Comparison of ENCODE assay signal across 17 cellular contexts in the genomic region with DNA sequence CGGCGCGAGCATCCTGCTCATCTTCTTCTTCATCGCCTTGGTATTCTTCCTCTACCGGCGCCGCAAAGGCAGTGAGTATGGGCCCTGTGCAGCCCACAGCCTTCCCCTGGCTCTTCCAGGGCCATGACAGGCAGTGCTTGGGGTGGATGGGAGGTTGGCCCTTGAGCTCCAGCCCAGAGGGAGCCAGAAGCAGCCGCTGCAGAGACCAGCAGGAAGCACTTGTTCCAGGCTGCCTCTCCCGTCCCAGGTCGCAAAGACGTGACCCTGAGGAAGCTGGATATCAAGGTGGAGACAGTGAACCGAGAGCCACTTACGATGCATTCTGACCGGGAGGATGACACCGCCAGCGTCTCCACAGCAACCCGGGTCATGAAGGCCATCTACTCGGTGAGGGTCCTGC.
DNase-seq lines count a peak whose midpoint lies in the region; ATAC-seq and TF ChIP-seq lines count a peak whose summit lies in the region.
"Had no signal": no experiment of that assay in that cellular context is flagged by ENCODE, and none has a peak within 500 bp of the region (broad histone marks: within the 10 kb centered on the region; RNA-seq: fewer than 3 reads in every experiment).

No MANE protein-coding gene starts in this region.

- H3K9me3 Mint-ChIP-seq in MCF 10A (ENCODE audit: unreplicated experiment) (no peaks in the 10 kb centered on the region), nephron progenitor cell (no peaks in the 10 kb centered on the region)
- H3K9me3 Mint-ChIP-seq in natural killer cell treated with Interleukin-12 subunit alpha and Interleukin-12 subunit beta and Interleukin-15 and Interleukin-18, amount 100 ng/mL, for 72 hours: no peaks in the 10 kb centered on the region
- H3K9me3 Mint-ChIP-seq: CD8-positive, alpha-beta T cell; GM23338; IgD-negative memory B cell had no signal

- no peak for ATAC-seq in natural killer cell treated with Interleukin-12 subunit alpha and Interleukin-12 subunit beta and Interleukin-15 and Interleukin-18, amount 100 ng/mL, for 72 hours
- ATAC-seq: CD8-positive, alpha-beta T cell; GM23338 had no signal

- in situ Hi-C loops in mammary epithelial cell (cut with MboI; ENCODE audit: low sequenced_read_pairs in 2 of 2): no loop called here

- no peaks in the 10 kb centered on the region for H3K27me3 ChIP-seq in mammary epithelial cell (ENCODE audit: insufficient read depth, low read length)
- peaks cover 0 to 8% (median 0%) of the 10 kb centered on the region in 7 donors for H3K27me3 ChIP-seq in spleen (replicated peaks in 1 of 7)
- no peaks in the 10 kb centered on the region for H3K27me3 ChIP-seq in prostate gland (replicated peaks; ENCODE audit: insufficient read depth)
- H3K27me3 ChIP-seq: BLaER1 treated with 17β-estradiol and CSF1 and Interleukin-3, amounts not matched to agents 10 nM and 100 nM had no signal

- DNase-seq in MCF 10A (ENCODE audit: unreplicated experiment) (no peak), mammary epithelial cell (no peak), nephron progenitor cell (no peak), spleen (peak; percentile 53), DMS79 (lab: John Stamatoyannopoulos, UW) (no peak), prostate gland (ENCODE audit: low spot score) (no peak)
- no peak for DNase-seq in natural killer cell treated with Interleukin-12 subunit alpha and Interleukin-12 subunit beta and Interleukin-15 and Interleukin-18, amount 100 ng/mL, for 72 hours (ENCODE audit: low spot score)
- DNase-seq: 8988T; Calu3; CD8-positive, alpha-beta T cell; DMS53; HCEC 1CT had no signal

- H4K20me1 ChIP-seq in mammary epithelial cell (ENCODE audit: insufficient read depth, low read length): no peaks in the 10 kb centered on the region

- CTCF ChIA-PET in MCF 10A (lab: Yijun Ruan, JAX) (interaction anchor here (0.6 to 28.3 kb wide), 12 partner anchors 9 to 721 kb away, joined by 3 to 628 read pairs (median 4); a partner anchor contains a TSS), mammary epithelial cell (lab: Charles Lee; ENCODE audit: low non-redundant PET) (no interaction called here)

- H3K4me2 ChIP-seq in mammary epithelial cell (ENCODE audit: insufficient read depth, low read depth, low read length): no peak overlapping the region
- H3K4me2 ChIP-seq: BLaER1 treated with 17β-estradiol and CSF1 and Interleukin-3, amounts not matched to agents 10 nM and 100 nM; GM23338 had no signal

- no peaks in the 10 kb centered on the region for H3K27me3 Mint-ChIP-seq in MCF 10A (ENCODE audit: insufficient read depth, unreplicated experiment)
- peaks cover 2% of the 10 kb centered on the region for H3K27me3 Mint-ChIP-seq in nephron progenitor cell (ENCODE audit: low read depth, poor library complexity)
- peaks cover 4 to 6% of the 10 kb centered on the region in 2 donors for H3K27me3 Mint-ChIP-seq in natural killer cell treated with Interleukin-12 subunit alpha and Interleukin-12 subunit beta and Interleukin-15 and Interleukin-18, amount 100 ng/mL, for 72 hours

- no peak for TF ChIP-seq CTCF in MCF 10A (IDR thresholded peaks at IDR 0.05; ENCODE audit: unreplicated experiment)
- no peak for TF ChIP-seq CTCF in mammary epithelial cell (conservative IDR thresholded peaks at IDR 0.05 in 1 of 2, IDR thresholded peaks at IDR 0.05 in 1 of 2; ENCODE audit: extremely low read depth in 1 of 2, insufficient read depth in 1 of 2, low read depth in 1 of 2, low read length in 2 of 2)
- no peak for TF ChIP-seq CTCF in nephron progenitor cell (IDR thresholded peaks at IDR 0.05)
- no peak for TF ChIP-seq CTCF in spleen (IDR thresholded peaks at IDR 0.05 in 8 of 11, conservative IDR thresholded peaks at IDR 0.05 in 3 of 11)
- no peak for TF ChIP-seq CTCF in prostate gland (IDR thresholded peaks at IDR 0.05)

- H3K9me3 ChIP-seq in mammary epithelial cell (replicated peaks; ENCODE audit: insufficient read depth, low read length) (no peaks in the 10 kb centered on the region), spleen (no peaks in the 10 kb centered on the region), prostate gland (no peaks in the 10 kb centered on the region)
- H3K9me3 ChIP-seq: BLaER1 treated with 17β-estradiol and CSF1 and Interleukin-3, amounts not matched to agents 10 nM and 100 nM had no signal

- no peak overlapping the region for H3K27ac ChIP-seq in mammary epithelial cell (ENCODE audit: insufficient read depth, low read depth, low read length)
- no peak overlapping the region for H3K27ac ChIP-seq in spleen
- H3K27ac ChIP-seq in prostate gland: no peak overlapping the region
- H3K27ac ChIP-seq: BLaER1 treated with 17β-estradiol and CSF1 and Interleukin-3, amounts not matched to agents 10 nM and 100 nM; HL-60 had no signal

- no peak overlapping the region for H3K9ac ChIP-seq in mammary epithelial cell (ENCODE audit: insufficient read depth, low read length)
- H3K9ac ChIP-seq: BLaER1 treated with 17β-estradiol and CSF1 and Interleukin-3, amounts not matched to agents 10 nM and 100 nM had no signal

- no peaks in the 10 kb centered on the region for H3K79me2 ChIP-seq in mammary epithelial cell (ENCODE audit: insufficient read depth, low read length)

- WGBS in mammary epithelial cell (ENCODE audit: low coverage, missing lambda C conversion rate): 97% methylated on average over 17 of the region's 18 CpGs
- 82 to 89% (median 86%) methylated on average over 14 to 18 of the region's 18 CpGs for WGBS in spleen, 5 donors
- WGBS in prostate gland: 90% methylated on average over 18 of the region's 18 CpGs

- TF ChIP-seq POLR2A in spleen (IDR thresholded peaks at IDR 0.05) (no peak), prostate gland (IDR thresholded peaks at IDR 0.05) (no peak)

- dilution Hi-C loops in mammary epithelial cell (cut with HindIII; ENCODE audit: low sequenced_read_pairs): no loop called here

- H3K4me3 Mint-ChIP-seq in MCF 10A (ENCODE audit: unreplicated experiment): no peak overlapping the region
- no peak overlapping the region for H3K4me3 Mint-ChIP-seq in nephron progenitor cell
- H3K4me3 Mint-ChIP-seq in natural killer cell treated with Interleukin-12 subunit alpha and Interleukin-12 subunit beta and Interleukin-15 and Interleukin-18, amount 100 ng/mL, for 72 hours: no peak overlapping the region
- H3K4me3 Mint-ChIP-seq: B cell; CD8-positive, alpha-beta T cell; GM23338; IgD-negative memory B cell had no signal

- POLR2A ChIA-PET in MCF 10A (lab: Yijun Ruan, JAX): interaction anchor here (0.9 to 1.1 kb wide), 2 partner anchors 101 to 102 kb away, joined by 3 to 4 read pairs; no protein-coding TSS in a partner anchor

- no peak overlapping the region for H2AFZ ChIP-seq in mammary epithelial cell (ENCODE audit: low read depth, low read length)
- H2AFZ ChIP-seq: GM23338 had no signal

- H3K4me3 ChIP-seq in mammary epithelial cell (replicated peaks in 1 of 3; ENCODE audit: insufficient read depth in 1 of 3, low read depth in 2 of 3, low read length in 3 of 3): no peak overlapping the region
- H3K4me3 ChIP-seq in spleen: no peak overlapping the region
- no peak overlapping the region for H3K4me3 ChIP-seq in prostate gland
- H3K4me3 ChIP-seq: BLaER1 treated with 17β-estradiol and CSF1 and Interleukin-3, amounts not matched to agents 10 nM and 100 nM; GM23338 had no signal

- H3K36me3 ChIP-seq in mammary epithelial cell (ENCODE audit: insufficient read depth, low read length) (peaks cover 39% of the 10 kb centered on the region), spleen (peaks cover 0 to 51% (median 0%) of the 10 kb centered on the region in 6 donors), prostate gland (peaks cover 0 to 13% of the 10 kb centered on the region in 2 donors)

- H3K27ac Mint-ChIP-seq in MCF 10A (ENCODE audit: low read depth, unreplicated experiment): peak overlapping the region; percentile 2
- H3K27ac Mint-ChIP-seq in nephron progenitor cell: peak overlapping the region; percentile 17
- no peak overlapping the region for H3K27ac Mint-ChIP-seq in natural killer cell treated with Interleukin-12 subunit alpha and Interleukin-12 subunit beta and Interleukin-15 and Interleukin-18, amount 100 ng/mL, for 72 hours
- H3K27ac Mint-ChIP-seq: B cell; CD8-positive, alpha-beta T cell; GM23338 had no signal

- H3K4me1 Mint-ChIP-seq in MCF 10A (ENCODE audit: insufficient read depth, unreplicated experiment): peaks cover 8% of the 10 kb centered on the region
- peaks cover 47% of the 10 kb centered on the region for H3K4me1 Mint-ChIP-seq in nephron progenitor cell
- H3K4me1 Mint-ChIP-seq in natural killer cell treated with Interleukin-12 subunit alpha and Interleukin-12 subunit beta and Interleukin-15 and Interleukin-18, amount 100 ng/mL, for 72 hours (ENCODE audit: low read depth in 2 of 2): no peaks in the 10 kb centered on the region
- H3K4me1 Mint-ChIP-seq: B cell, IgD-negative memory B cell had no signal

- peaks cover 81% of the 10 kb centered on the region for H3K36me3 Mint-ChIP-seq in MCF 10A (ENCODE audit: insufficient read depth, unreplicated experiment)
- H3K36me3 Mint-ChIP-seq in nephron progenitor cell (ENCODE audit: low read depth): peaks cover 85% of the 10 kb centered on the region
- H3K36me3 Mint-ChIP-seq in natural killer cell treated with Interleukin-12 subunit alpha and Interleukin-12 subunit beta and Interleukin-15 and Interleukin-18, amount 100 ng/mL, for 72 hours: no peaks in the 10 kb centered on the region
- H3K36me3 Mint-ChIP-seq: CD8-positive, alpha-beta T cell; IgD-negative memory B cell had no signal

- BruUV-seq in MCF 10A (replicated peaks; lab: Mats Ljungman, UMichigan): no TSS peak
- BruUV-seq in mammary epithelial cell (replicated peaks; lab: Mats Ljungman, UMichigan): no TSS peak

- H3K4me1 ChIP-seq in mammary epithelial cell (ENCODE audit: insufficient read depth, low read length) (no peaks in the 10 kb centered on the region), spleen (no peaks in the 10 kb centered on the region), prostate gland (replicated peaks) (no peaks in the 10 kb centered on the region)

- intact Hi-C loops in MCF 10A (cut with micrococcal nuclease): no loop called here
- intact Hi-C loops in mammary epithelial cell (cut with micrococcal nuclease): no loop called here
- intact Hi-C loops in spleen (cut with DNase I; ENCODE audit: low total_unique reads): no loop called here
- intact Hi-C loops in prostate gland (cut with DNase I): no loop called here

Comparison
In these comparisons a context has a peak if more than half of its experiments do, and no peak if none do; other contexts are left out.
1. H3K27ac Mint-ChIP-seq: peak in MCF 10A (single experiment) and nephron progenitor cell (single experiment); none in natural killer cell treated with Interleukin-12 subunit alpha and Interleukin-12 subunit beta and Interleukin-15 and Interleukin-18, amount 100 ng/mL, for 72 hours (0 of 2).